In the genomic region with DNA sequence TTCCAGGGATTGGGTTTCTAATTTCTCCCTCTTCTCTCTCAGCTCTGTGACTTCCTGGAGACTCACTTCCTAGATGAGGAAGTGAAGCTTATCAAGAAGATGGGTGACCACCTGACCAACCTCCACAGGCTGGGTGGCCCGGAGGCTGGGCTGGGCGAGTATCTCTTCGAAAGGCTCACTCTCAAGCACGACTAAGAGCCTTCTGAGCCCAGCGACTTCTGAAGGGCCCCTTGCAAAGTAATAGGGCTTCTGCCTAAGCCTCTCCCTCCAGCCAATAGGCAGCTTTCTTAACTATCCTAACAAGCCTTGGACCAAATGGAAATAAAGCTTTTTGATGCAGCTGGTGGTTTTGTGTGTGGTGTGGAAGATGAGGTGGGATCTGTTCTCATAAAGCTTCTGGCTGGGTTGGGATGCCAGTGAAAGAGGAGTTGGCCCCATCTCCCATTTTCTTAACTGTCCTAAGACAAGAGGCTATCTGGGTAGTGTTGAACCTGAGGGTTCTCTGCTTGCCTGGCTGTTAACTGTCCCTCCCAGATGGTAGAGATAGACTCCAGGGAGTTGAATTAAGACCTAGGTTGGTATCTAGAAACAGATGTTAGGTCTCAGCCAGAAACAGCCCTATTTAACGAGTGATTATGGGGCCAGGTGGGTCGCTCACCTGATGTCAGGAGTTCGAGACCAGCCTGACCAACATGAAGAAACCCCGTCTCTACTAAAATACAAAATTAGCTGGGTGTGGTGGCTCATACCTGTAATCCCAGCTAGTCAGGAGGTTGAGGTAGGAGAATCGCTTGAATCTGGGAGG, we compare ENCODE assay signal across 1 cellular context.
TF ChIP-seq lines count a peak whose summit lies in the region.

No MANE protein-coding gene starts in this region.

TF ChIP-seq in K562, 482 proteins besides CTCF, POLR2A, EP300 and RAD21 (continued from another document and continues in another):
- TF ChIP-seq ELF1 (tag; IDR thresholded peaks at IDR 0.05) (peak; percentile 59), TFAM (CRISPR knock-in tag; conservative IDR thresholded peaks at IDR 0.05) (no peak), ZBTB1 (CRISPR knock-in tag; IDR thresholded peaks at IDR 0.05; ENCODE audit: borderline replicate concordance, low read depth) (no peak), PHTF2 (CRISPR knock-in tag; IDR thresholded peaks at IDR 0.05) (peak; percentile 42; the same call in 1 of the 2 replicates), FOXJ2 (tag; IDR thresholded peaks at IDR 0.05) (no peak), RBM15 (IDR thresholded peaks at IDR 0.05; ENCODE audit: insufficient read depth, low read length) (no peak), IFI16 (CRISPR knock-in tag; IDR thresholded peaks at IDR 0.05) (no peak), KDM4B (IDR thresholded peaks at IDR 0.05; ENCODE audit: borderline replicate concordance in 2 of 2, low read depth in 1 of 2) (no peak)
- TF ChIP-seq, protein P1, sequence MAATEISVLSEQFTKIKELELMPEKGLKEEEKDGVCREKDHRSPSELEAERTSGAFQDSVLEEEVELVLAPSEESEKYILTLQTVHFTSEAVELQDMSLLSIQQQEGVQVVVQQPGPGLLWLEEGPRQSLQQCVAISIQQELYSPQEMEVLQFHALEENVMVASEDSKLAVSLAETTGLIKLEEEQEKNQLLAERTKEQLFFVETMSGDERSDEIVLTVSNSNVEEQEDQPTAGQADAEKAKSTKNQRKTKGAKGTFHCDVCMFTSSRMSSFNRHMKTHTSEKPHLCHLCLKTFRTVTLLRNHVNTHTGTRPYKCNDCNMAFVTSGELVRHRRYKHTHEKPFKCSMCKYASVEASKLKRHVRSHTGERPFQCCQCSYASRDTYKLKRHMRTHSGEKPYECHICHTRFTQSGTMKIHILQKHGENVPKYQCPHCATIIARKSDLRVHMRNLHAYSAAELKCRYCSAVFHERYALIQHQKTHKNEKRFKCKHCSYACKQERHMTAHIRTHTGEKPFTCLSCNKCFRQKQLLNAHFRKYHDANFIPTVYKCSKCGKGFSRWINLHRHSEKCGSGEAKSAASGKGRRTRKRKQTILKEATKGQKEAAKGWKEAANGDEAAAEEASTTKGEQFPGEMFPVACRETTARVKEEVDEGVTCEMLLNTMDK (IDR thresholded peaks at IDR 0.05; ENCODE audit: borderline replicate concordance, insufficient read depth, low read depth, low read length, poor library complexity, severe bottlenecking): no peak
- TF ChIP-seq, protein P2, sequence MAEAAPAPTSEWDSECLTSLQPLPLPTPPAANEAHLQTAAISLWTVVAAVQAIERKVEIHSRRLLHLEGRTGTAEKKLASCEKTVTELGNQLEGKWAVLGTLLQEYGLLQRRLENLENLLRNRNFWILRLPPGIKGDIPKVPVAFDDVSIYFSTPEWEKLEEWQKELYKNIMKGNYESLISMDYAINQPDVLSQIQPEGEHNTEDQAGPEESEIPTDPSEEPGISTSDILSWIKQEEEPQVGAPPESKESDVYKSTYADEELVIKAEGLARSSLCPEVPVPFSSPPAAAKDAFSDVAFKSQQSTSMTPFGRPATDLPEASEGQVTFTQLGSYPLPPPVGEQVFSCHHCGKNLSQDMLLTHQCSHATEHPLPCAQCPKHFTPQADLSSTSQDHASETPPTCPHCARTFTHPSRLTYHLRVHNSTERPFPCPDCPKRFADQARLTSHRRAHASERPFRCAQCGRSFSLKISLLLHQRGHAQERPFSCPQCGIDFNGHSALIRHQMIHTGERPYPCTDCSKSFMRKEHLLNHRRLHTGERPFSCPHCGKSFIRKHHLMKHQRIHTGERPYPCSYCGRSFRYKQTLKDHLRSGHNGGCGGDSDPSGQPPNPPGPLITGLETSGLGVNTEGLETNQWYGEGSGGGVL (CRISPR knock-in tag; IDR thresholded peaks at IDR 0.05): no peak
- TF ChIP-seq, protein P3, sequence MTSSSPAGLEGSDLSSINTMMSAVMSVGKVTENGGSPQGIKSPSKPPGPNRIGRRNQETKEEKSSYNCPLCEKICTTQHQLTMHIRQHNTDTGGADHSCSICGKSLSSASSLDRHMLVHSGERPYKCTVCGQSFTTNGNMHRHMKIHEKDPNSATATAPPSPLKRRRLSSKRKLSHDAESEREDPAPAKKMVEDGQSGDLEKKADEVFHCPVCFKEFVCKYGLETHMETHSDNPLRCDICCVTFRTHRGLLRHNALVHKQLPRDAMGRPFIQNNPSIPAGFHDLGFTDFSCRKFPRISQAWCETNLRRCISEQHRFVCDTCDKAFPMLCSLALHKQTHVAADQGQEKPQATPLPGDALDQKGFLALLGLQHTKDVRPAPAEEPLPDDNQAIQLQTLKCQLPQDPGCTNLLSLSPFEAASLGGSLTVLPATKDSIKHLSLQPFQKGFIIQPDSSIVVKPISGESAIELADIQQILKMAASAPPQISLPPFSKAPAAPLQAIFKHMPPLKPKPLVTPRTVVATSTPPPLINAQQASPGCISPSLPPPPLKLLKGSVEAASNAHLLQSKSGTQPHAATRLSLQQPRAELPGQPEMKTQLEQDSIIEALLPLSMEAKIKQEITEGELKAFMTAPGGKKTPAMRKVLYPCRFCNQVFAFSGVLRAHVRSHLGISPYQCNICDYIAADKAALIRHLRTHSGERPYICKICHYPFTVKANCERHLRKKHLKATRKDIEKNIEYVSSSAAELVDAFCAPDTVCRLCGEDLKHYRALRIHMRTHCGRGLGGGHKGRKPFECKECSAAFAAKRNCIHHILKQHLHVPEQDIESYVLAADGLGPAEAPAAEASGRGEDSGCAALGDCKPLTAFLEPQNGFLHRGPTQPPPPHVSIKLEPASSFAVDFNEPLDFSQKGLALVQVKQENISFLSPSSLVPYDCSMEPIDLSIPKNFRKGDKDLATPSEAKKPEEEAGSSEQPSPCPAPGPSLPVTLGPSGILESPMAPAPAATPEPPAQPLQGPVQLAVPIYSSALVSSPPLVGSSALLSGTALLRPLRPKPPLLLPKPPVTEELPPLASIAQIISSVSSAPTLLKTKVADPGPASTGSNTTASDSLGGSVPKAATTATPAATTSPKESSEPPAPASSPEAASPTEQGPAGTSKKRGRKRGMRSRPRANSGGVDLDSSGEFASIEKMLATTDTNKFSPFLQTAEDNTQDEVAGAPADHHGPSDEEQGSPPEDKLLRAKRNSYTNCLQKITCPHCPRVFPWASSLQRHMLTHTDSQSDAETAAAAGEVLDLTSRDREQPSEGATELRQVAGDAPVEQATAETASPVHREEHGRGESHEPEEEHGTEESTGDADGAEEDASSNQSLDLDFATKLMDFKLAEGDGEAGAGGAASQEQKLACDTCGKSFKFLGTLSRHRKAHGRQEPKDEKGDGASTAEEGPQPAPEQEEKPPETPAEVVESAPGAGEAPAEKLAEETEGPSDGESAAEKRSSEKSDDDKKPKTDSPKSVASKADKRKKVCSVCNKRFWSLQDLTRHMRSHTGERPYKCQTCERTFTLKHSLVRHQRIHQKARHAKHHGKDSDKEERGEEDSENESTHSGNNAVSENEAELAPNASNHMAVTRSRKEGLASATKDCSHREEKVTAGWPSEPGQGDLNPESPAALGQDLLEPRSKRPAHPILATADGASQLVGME (CRISPR knock-in tag; IDR thresholded peaks at IDR 0.05): no peak
- TF ChIP-seq, protein P4, sequence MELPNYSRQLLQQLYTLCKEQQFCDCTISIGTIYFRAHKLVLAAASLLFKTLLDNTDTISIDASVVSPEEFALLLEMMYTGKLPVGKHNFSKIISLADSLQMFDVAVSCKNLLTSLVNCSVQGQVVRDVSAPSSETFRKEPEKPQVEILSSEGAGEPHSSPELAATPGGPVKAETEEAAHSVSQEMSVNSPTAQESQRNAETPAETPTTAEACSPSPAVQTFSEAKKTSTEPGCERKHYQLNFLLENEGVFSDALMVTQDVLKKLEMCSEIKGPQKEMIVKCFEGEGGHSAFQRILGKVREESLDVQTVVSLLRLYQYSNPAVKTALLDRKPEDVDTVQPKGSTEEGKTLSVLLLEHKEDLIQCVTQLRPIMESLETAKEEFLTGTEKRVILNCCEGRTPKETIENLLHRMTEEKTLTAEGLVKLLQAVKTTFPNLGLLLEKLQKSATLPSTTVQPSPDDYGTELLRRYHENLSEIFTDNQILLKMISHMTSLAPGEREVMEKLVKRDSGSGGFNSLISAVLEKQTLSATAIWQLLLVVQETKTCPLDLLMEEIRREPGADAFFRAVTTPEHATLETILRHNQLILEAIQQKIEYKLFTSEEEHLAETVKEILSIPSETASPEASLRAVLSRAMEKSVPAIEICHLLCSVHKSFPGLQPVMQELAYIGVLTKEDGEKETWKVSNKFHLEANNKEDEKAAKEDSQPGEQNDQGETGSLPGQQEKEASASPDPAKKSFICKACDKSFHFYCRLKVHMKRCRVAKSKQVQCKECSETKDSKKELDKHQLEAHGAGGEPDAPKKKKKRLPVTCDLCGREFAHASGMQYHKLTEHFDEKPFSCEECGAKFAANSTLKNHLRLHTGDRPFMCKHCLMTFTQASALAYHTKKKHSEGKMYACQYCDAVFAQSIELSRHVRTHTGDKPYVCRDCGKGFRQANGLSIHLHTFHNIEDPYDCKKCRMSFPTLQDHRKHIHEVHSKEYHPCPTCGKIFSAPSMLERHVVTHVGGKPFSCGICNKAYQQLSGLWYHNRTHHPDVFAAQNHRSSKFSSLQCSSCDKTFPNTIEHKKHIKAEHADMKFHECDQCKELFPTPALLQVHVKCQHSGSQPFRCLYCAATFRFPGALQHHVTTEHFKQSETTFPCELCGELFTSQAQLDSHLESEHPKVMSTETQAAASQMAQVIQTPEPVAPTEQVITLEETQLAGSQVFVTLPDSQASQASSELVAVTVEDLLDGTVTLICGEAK (IDR thresholded peaks at IDR 0.05): no peak
- TF ChIP-seq, protein P4 (CRISPR knock-in tag; IDR thresholded peaks at IDR 0.05): no peak
